ENCODE assay signal across 8 cellular contexts in the genomic region with DNA sequence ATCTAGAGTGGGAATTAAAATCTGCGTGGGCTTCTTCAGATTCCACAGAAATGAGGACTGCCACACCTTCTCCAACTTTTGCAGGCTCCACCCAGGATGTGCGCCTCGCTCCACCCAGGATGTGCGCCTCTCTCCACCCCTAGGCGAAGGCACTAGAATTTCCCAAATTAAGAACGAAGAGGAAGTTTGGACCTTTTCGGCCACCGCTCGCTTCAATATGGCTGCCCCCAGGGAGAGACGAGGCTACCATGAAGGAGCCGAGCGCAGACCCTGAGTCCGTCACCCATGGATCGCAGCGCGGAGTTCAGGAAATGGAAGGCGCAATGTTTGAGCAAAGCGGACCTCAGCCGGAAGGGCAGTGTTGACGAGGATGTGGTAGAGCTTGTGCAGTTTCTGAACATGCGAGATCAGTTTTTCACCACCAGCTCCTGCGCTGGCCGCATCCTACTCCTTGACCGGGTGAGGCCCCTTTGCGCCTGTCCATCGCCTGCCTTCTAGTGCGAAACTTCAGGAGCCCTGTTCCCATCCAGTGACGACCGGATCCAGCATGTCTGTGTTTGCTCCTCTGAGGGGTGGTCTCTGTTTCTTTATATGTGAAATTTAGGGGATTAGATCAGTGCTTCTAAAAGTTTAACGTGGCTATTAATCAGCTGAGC. TPM values are rescaled to one million over a fixed set of nuclear protein-coding genes. Genes with fewer than 3 reads are reported as not detected.
DNase-seq lines count a peak whose midpoint lies in the region; ATAC-seq and TF ChIP-seq lines count a peak whose summit lies in the region.

A gene with protein sequence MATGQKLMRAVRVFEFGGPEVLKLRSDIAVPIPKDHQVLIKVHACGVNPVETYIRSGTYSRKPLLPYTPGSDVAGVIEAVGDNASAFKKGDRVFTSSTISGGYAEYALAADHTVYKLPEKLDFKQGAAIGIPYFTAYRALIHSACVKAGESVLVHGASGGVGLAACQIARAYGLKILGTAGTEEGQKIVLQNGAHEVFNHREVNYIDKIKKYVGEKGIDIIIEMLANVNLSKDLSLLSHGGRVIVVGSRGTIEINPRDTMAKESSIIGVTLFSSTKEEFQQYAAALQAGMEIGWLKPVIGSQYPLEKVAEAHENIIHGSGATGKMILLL (minus strand): TSS at position 91 of the 656 bp plus-strand sequence. CDS start 8,229 bp downstream, outside the sequence.
A gene with protein sequence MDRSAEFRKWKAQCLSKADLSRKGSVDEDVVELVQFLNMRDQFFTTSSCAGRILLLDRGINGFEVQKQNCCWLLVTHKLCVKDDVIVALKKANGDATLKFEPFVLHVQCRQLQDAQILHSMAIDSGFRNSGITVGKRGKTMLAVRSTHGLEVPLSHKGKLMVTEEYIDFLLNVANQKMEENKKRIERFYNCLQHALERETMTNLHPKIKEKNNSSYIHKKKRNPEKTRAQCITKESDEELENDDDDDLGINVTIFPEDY (plus strand): TSS at position 193 of the 656 bp plus-strand sequence. CDS start 93 bp downstream, at position 286.

- H3K4me3 Mint-ChIP-seq in Calu3 (ENCODE audit: low read depth, unreplicated experiment) = peak within 1 kb of the TSS; percentile 82

- peaks cover 66% of the 10 kb centered on the region for H3K36me3 Mint-ChIP-seq in Calu3 (ENCODE audit: insufficient read depth, unreplicated experiment)

- no peak for TF ChIP-seq CTCF in Calu3 (IDR thresholded peaks at IDR 0.05; ENCODE audit: unreplicated experiment)
- no peak for TF ChIP-seq CTCF in OCI-LY3 (IDR thresholded peaks at IDR 0.05; ENCODE audit: low read depth, low read length)
- peak; percentile 5 for TF ChIP-seq CTCF in epithelial cell of esophagus (IDR thresholded peaks at IDR 0.05; ENCODE audit: insufficient read depth, low read depth, low read length, missing control alignments)
- TF ChIP-seq CTCF in mucosa of descending colon (IDR thresholded peaks at IDR 0.05) = no peak

- peaks cover 26% of the 10 kb centered on the region for H3K36me3 ChIP-seq in HUES64 (ENCODE audit: insufficient read depth, low read length)
- peaks cover 24% of the 10 kb centered on the region for H3K36me3 ChIP-seq in OCI-LY3 (replicated peaks; ENCODE audit: low read depth, low read length)
- H3K36me3 ChIP-seq in mucosa of descending colon (ENCODE audit: low read depth) = no peaks in the 10 kb centered on the region

- peak within 1 kb of the TSS; percentile 92 for H3K9ac ChIP-seq in HUES64 (ENCODE audit: low read depth, low read length)
- peak within 1 kb of the TSS; percentile 83 for H3K9ac ChIP-seq in OCI-LY3 (ENCODE audit: low read length)

- peak within 1 kb of the TSS; percentile 94 for H3K27ac Mint-ChIP-seq in Calu3 (ENCODE audit: unreplicated experiment)

- no peaks in the 10 kb centered on the region for H4K20me1 ChIP-seq in OCI-LY3 (ENCODE audit: insufficient read depth, low read length)

- peak within 1 kb of the TSS; percentile 95 for H3K27ac ChIP-seq in HUES64 (ENCODE audit: low read depth, low read length)
- peak within 1 kb of the TSS; percentile 86 for H3K27ac ChIP-seq in OCI-LY3 (ENCODE audit: low read length)

- BruUV-seq in Calu3 (replicated peaks; lab: Mats Ljungman, UMichigan) = no TSS peak

- H3K4me1 Mint-ChIP-seq in Calu3 (ENCODE audit: low read depth, unreplicated experiment) = peaks cover 33% of the 10 kb centered on the region

- H3K79me2 ChIP-seq in OCI-LY3 (ENCODE audit: low read length) = peaks cover 19% of the 10 kb centered on the region

- ATAC-seq in GM21447 (IDR thresholded peaks at IDR 0.05; ENCODE audit: unreplicated experiment) (peak; percentile 62), mucosa of descending colon (peak; percentile 94)

- CTCF ChIA-PET in Calu3 (lab: Charles Lee) = interaction anchor here (0.6 to 1.1 kb wide), 2 partner anchors 14 to 26 kb away, joined by 3 to 6 read pairs; no protein-coding TSS in a partner anchor

- H3K4me3 ChIP-seq in HUES64 (ENCODE audit: low read length) (peak within 1 kb of the TSS; percentile 85), OCI-LY3 (ENCODE audit: low read length) (peak within 1 kb of the TSS; percentile 87), epithelial cell of esophagus (ENCODE audit: low read length) (peak within 1 kb of the TSS; percentile 89), mucosa of descending colon (peak within 1 kb of the TSS; percentile 54)

- 55% methylated on average over 30 of the region's 30 CpGs for WGBS in HUES64

- H3K4me1 ChIP-seq in HUES64 (ENCODE audit: insufficient read depth, low read length) (peaks cover 19% of the 10 kb centered on the region), OCI-LY3 (ENCODE audit: low read length) (peaks cover 19% of the 10 kb centered on the region), mucosa of descending colon (ENCODE audit: low read depth) (peaks cover 17% of the 10 kb centered on the region)

- H3K9me3 ChIP-seq in HUES64 (ENCODE audit: insufficient read depth, low read depth, low read length) = no peaks in the 10 kb centered on the region
- no peaks in the 10 kb centered on the region for H3K9me3 ChIP-seq in OCI-LY3 (ENCODE audit: insufficient read depth, low read length)
- no peaks in the 10 kb centered on the region for H3K9me3 ChIP-seq in mucosa of descending colon

- no peaks in the 10 kb centered on the region for H3K27me3 Mint-ChIP-seq in Calu3 (ENCODE audit: unreplicated experiment)

- H2AFZ ChIP-seq in OCI-LY3 (ENCODE audit: low read depth, low read length) = peak within 1 kb of the TSS; percentile 81

- DNase-seq in Calu3 (peak; percentile 88), epithelial cell of esophagus (ENCODE audit: low read depth) (peak; percentile 96), mucosa of descending colon (peak; percentile 85 to 94 (median 88))
- peak; percentile 87 for DNase-seq in activated CD8-positive, alpha-beta memory T cell treated with anti-CD3 and anti-CD28 coated beads, Interleukin-2, amount 50 U/mL, for 48 hours
- DNase-seq in stimulated activated CD8-positive, alpha-beta memory T cell treated with anti-CD3 and anti-CD28 coated beads, Interleukin-4, amount 100 ng/mL, for 24 hours (ENCODE audit: low read depth) = peak; percentile 77

- intact Hi-C loops in Calu3 (cut with micrococcal nuclease; ENCODE audit: unreplicated experiment) (loop anchor here (2.0 kb wide), 1 partner anchor 80 kb away; no protein-coding TSS in a partner anchor), mucosa of descending colon (cut with DNase I, micrococcal nuclease) (no loop called here)

- H3K27me3 ChIP-seq in HUES64 (ENCODE audit: insufficient read depth, low read length) (no peaks in the 10 kb centered on the region), OCI-LY3 (ENCODE audit: low read depth, low read length) (no peaks in the 10 kb centered on the region)

- no peaks in the 10 kb centered on the region for H3K9me3 Mint-ChIP-seq in Calu3 (ENCODE audit: low read depth, unreplicated experiment)

- peak within 1 kb of the TSS; percentile 98 for H3K4me2 ChIP-seq in OCI-LY3 (ENCODE audit: low read length)

RNA-seq across cellular contexts. Expression of the first gene that starts in this region (rescaled TPM):
- total RNA-seq in Calu3 (2022) (132 and 143 TPM in 2 replicates), mucosa of descending colon (10 to 100 TPM; 14.2 to 20.4 (median 14.4) TPM)
- polyA plus RNA-seq in HUES64 (2013, experiment 1 of 2) = 37.1 TPM
- 40.1 TPM for polyA plus RNA-seq in HUES64 (2013, experiment 2 of 2)

RNA-seq across cellular contexts. Expression of the second gene that starts in this region (rescaled TPM):
- total RNA-seq in Calu3 (2022) = 29.1 and 31.3 TPM in 2 replicates
- polyA plus RNA-seq in HUES64 (2013, experiment 1 of 2) = 17.2 TPM
- 19.2 TPM for polyA plus RNA-seq in HUES64 (2013, experiment 2 of 2)
- total RNA-seq in mucosa of descending colon = 10 to 100 TPM in 2 of 3 donors, 1 to 10 TPM in 1; 8.3 to 24.0 (median 12.8) TPM

Comparison
In these comparisons a context has a peak if more than half of its experiments do, and no peak if none do; other contexts are left out.
1. Peak in every context shown above with its lines: DNase-seq, ATAC-seq, H3K4me3 ChIP-seq and H3K27ac ChIP-seq.